ENCODE assay signal across 16 cellular contexts in the genomic region with DNA sequence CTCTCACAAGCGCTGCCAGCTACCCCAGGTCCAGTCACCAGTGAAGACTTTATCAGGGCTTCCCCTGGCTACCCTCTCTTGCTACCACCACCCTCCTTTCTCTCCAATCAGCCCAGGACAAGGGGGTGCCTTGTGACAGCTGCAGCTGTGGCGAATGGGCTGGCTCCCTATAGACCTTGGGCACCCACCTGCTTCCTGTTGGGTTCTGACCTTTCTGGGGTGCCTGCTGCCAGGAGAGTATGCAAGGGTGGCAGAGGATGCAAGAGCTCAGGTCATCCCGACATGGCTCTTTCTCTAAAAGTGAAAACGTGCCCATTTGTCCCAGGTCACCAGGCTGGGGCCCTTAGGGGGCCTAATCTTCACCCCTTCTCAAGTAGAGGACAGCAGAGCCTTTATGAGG. TPM values are rescaled to one million over a fixed set of nuclear protein-coding genes. Genes with fewer than 3 reads are reported as not detected.
DNase-seq lines count a peak whose midpoint lies in the region; ATAC-seq, FAIRE-seq and TF ChIP-seq lines count a peak whose summit lies in the region.
"Had no signal": no experiment of that assay in that cellular context is flagged by ENCODE, and none has a peak within 500 bp of the region (broad histone marks: within the 10 kb centered on the region; RNA-seq: fewer than 3 reads in every experiment).

No MANE protein-coding gene starts in this region.

- FAIRE-seq in H1 (lab: Jason Lieb, UNC) (no peak), GM12891 (lab: Jason Lieb, UNC) (no peak)
- FAIRE-seq: H54 had no signal

- H3K4me3 ChIP-seq in HUES6 (ENCODE audit: low read depth, low read length) (no peak overlapping the region), H1 (ENCODE audit: extremely low read depth in 1 of 4, insufficient read depth in 2 of 4, low read depth in 3 of 4, low read length in 4 of 4) (no peak overlapping the region; a peak in 1 of 8 replicates), spleen (no peak overlapping the region), heart left ventricle (no peak overlapping the region)
- H3K4me3 ChIP-seq: PC-9 had no signal

- H3K23me2 ChIP-seq in H1 (ENCODE audit: low read depth, low read length): no peaks in the 10 kb centered on the region
- H3K23me2 ChIP-seq in H9 (ENCODE audit: insufficient read length, low read depth, low read length, poor library complexity, severe bottlenecking): no peaks in the 10 kb centered on the region

- H3K36me3 Mint-ChIP-seq in naive B cell: no peaks in the 10 kb centered on the region
- no peaks in the 10 kb centered on the region for H3K36me3 Mint-ChIP-seq in H9 (ENCODE audit: insufficient read depth in 1 of 3, low read depth in 3 of 3)

- H3K4me1 Mint-ChIP-seq in naive B cell (peaks cover 47 to 57% (median 48%) of the 10 kb centered on the region in 3 donors), H9 (peaks cover 70 to 73% of the 10 kb centered on the region in 2 experiments)

- peak overlapping the region; percentile 26 for H3K9ac ChIP-seq in HUES6 (ENCODE audit: low read length)
- no peak overlapping the region for H3K9ac ChIP-seq in H1 (replicated peaks in 1 of 4; ENCODE audit: extremely low read depth in 1 of 4, low read depth in 3 of 4, low read length in 3 of 4)
- H3K9ac ChIP-seq in H9 (ENCODE audit: extremely low read depth, insufficient read length, low read length): no peak overlapping the region

- H3K27me3 Mint-ChIP-seq in naive B cell (peaks cover 0 to 5% (median 0%) of the 10 kb centered on the region in 3 donors), H9 (ENCODE audit: low read depth) (peaks cover 30% of the 10 kb centered on the region)

- H3K27me3 ChIP-seq in HUES6 (ENCODE audit: control insufficient read depth, insufficient read depth, low read length) (peaks cover 20% of the 10 kb centered on the region), H1 (replicated peaks in 1 of 4; ENCODE audit: control insufficient read depth in 3 of 4, extremely low read depth in 1 of 4, insufficient read depth in 3 of 4, low read length in 3 of 4) (no peaks in the 10 kb centered on the region; a peak in 1 of 7 replicates), spleen (replicated peaks in 1 of 7) (peaks cover 0 to 27% (median 0%) of the 10 kb centered on the region in 7 donors), heart left ventricle (peaks cover 0 to 25% (median 5%) of the 10 kb centered on the region in 9 donors), H9 (ENCODE audit: insufficient read depth, low read length) (no peaks in the 10 kb centered on the region)

- peak overlapping the region; percentile 59 for H3K4ac ChIP-seq in H1 (replicated peaks; ENCODE audit: insufficient read length, low read depth, low read length)
- no peak overlapping the region for H3K4ac ChIP-seq in H9 (ENCODE audit: low read depth, low read length)

- H3K79me1 ChIP-seq in H1 (ENCODE audit: low read depth, low read length) (no peaks in the 10 kb centered on the region), H9 (ENCODE audit: insufficient read depth, low read depth, low read length, poor library complexity, severe bottlenecking) (no peaks in the 10 kb centered on the region)

- peak overlapping the region; percentile 63; the same call in 1 of the 2 replicates for H3K18ac ChIP-seq in H1 (ENCODE audit: extremely low read depth, low read length)
- no peak overlapping the region for H3K18ac ChIP-seq in H9 (ENCODE audit: insufficient read length, low read depth, low read length)

- peak overlapping the region; percentile 77 to 97 (median 84) for H3K27ac Mint-ChIP-seq in naive B cell
- peak overlapping the region in 1 of 3 experiments; percentile 79; a peak in 2 of 7 replicates for H3K27ac Mint-ChIP-seq in H9

- H2BK5ac ChIP-seq in H1 (ENCODE audit: low read depth, low read length) (peak overlapping the region; percentile 98), H9 (ENCODE audit: insufficient read length, low read length) (no peak overlapping the region)

- H4K5ac ChIP-seq in H1 (ENCODE audit: insufficient read length, low read depth, low read length) (no peak overlapping the region), H9 (ENCODE audit: insufficient read length, low read depth, low read length) (no peak overlapping the region)

- peak overlapping the region; percentile 64; the same call in 1 of the 2 replicates for H2BK20ac ChIP-seq in H1 (ENCODE audit: low read length)
- no peak overlapping the region for H2BK20ac ChIP-seq in H9 (ENCODE audit: low read depth, low read length, poor library complexity, severe bottlenecking)

- H3K14ac ChIP-seq in H1 (ENCODE audit: insufficient read length) (no peak overlapping the region), H9 (ENCODE audit: insufficient read depth, low read length) (no peak overlapping the region)

- H3K4me2 ChIP-seq in H1 (ENCODE audit: insufficient read depth in 1 of 2, low read depth in 2 of 2, low read length in 2 of 2) (peak overlapping the region; percentile 47 to 66; a peak in 3 of 4 replicates), H9 (ENCODE audit: insufficient read depth, insufficient read length, low read length) (no peak overlapping the region)
- H3K4me2 ChIP-seq: PC-9 had no signal

- H3K79me2 ChIP-seq in H1 (ENCODE audit: control insufficient read depth in 1 of 2, insufficient read depth in 2 of 2, low read length in 2 of 2): no peaks in the 10 kb centered on the region
- no peaks in the 10 kb centered on the region for H3K79me2 ChIP-seq in H9 (ENCODE audit: insufficient read depth, low read length)

- H2AK5ac ChIP-seq in H1 (ENCODE audit: low read depth, low read length) (no peak overlapping the region), H9 (ENCODE audit: insufficient read length, low read length) (no peak overlapping the region)

- H2BK120ac ChIP-seq in H1 (replicated peaks; ENCODE audit: low read depth, low read length) (peak overlapping the region; percentile 18), H9 (ENCODE audit: low read depth, low read length, poor library complexity, severe bottlenecking) (no peak overlapping the region)

- H3K23ac ChIP-seq in H1 (ENCODE audit: insufficient read length) (no peak overlapping the region), H9 (ENCODE audit: insufficient read length, low read depth, low read length) (no peak overlapping the region)

- H3K56ac ChIP-seq in H1 (replicated peaks; ENCODE audit: insufficient read length, low read depth, low read length): no peak overlapping the region
- H3K56ac ChIP-seq in H9 (ENCODE audit: insufficient read length, low read depth, low read length): no peak overlapping the region

- H2AFZ ChIP-seq in H1 (ENCODE audit: low read length) (no peak overlapping the region), H9 (ENCODE audit: low read length) (no peak overlapping the region)
- H2AFZ ChIP-seq: PC-9 had no signal

- no peaks in the 10 kb centered on the region for H3K9me3 Mint-ChIP-seq in naive B cell
- no peaks in the 10 kb centered on the region for H3K9me3 Mint-ChIP-seq in H9

- peak overlapping the region in 6 of 8 donors; percentile 3 to 85 (median 70) for H3K4me3 Mint-ChIP-seq in naive B cell
- no peak overlapping the region; a peak in 1 of 5 replicates for H3K4me3 Mint-ChIP-seq in H9

- no peak overlapping the region for H3T11ph ChIP-seq in H9 (ENCODE audit: low read length)

- H4K8ac ChIP-seq in H1 (ENCODE audit: extremely low read depth, insufficient read depth, low read length): no peak overlapping the region
- H4K8ac ChIP-seq in H9 (replicated peaks; ENCODE audit: insufficient read length, low read depth, low read length): no peak overlapping the region

- DNase-seq in H1 (ENCODE audit: low read depth in 1 of 2, low spot score in 2 of 2): no peak
- DNase-seq in naive B cell: peak; percentile 46
- DNase-seq in spleen: peak; percentile 77
- no peak for DNase-seq in heart left ventricle
- DNase-seq in H9: no peak
- no peak for DNase-seq in GM12891 (ENCODE audit: insufficient read length, low spot score)
- DNase-seq: COR-L47, DMS153, NCI-H1930, NCI-H748 treated with DMSO at 0.1 percent for 48 hours, PC-9 had no signal

- H3K4me1 ChIP-seq in HUES6 (ENCODE audit: control insufficient read depth, insufficient read depth, low read length) (peaks cover 67% of the 10 kb centered on the region), H1 (replicated peaks in 1 of 4; ENCODE audit: control insufficient read depth in 3 of 4, insufficient read depth in 4 of 4, low read length in 3 of 4) (peaks cover 21 to 40% (median 27%) of the 10 kb centered on the region in 4 experiments), spleen (peaks cover 0 to 44% (median 26%) of the 10 kb centered on the region in 6 donors), heart left ventricle (peaks cover 0 to 8% (median 0%) of the 10 kb centered on the region in 12 donors), H9 (ENCODE audit: insufficient read depth, low read length) (peaks cover 6% of the 10 kb centered on the region; the same call in 1 of the 2 replicates)

- H3K27ac ChIP-seq in HUES6 (ENCODE audit: low read depth, low read length) (no peak overlapping the region), H1 (ENCODE audit: low read depth, low read length) (no peak overlapping the region), spleen (peak overlapping the region in 1 of 8 donors; percentile 72), heart left ventricle (no peak overlapping the region), H9 (ENCODE audit: insufficient read length, low read depth, low read length) (no peak overlapping the region)
- H3K27ac ChIP-seq: PC-9 had no signal

- H2BK12ac ChIP-seq in H1 (ENCODE audit: low read depth, low read length): peak overlapping the region; percentile 65; the same call in 1 of the 2 replicates
- no peak overlapping the region for H2BK12ac ChIP-seq in H9 (ENCODE audit: insufficient read length, low read depth, low read length)

- no peak for TF ChIP-seq RAD21 in H1 (IDR thresholded peaks at IDR 0.05 in 1 of 2, conservative IDR thresholded peaks at IDR 0.05 in 1 of 2; ENCODE audit: low read depth in 2 of 2, low read length in 2 of 2)

- 73% methylated on average over 4 of the region's 4 CpGs; no CpG with 5 or more reads in 1 of the 2 experiments for WGBS in H1 (ENCODE audit: extremely low coverage in 1 of 2, insufficient coverage in 1 of 2, insufficient read length in 1 of 2, insufficient replicate concordance in 2 of 2, low coverage in 1 of 2, low lambda C conversion rate in 2 of 2, missing lambda C conversion rate in 1 of 2), 2 experiments
- WGBS in spleen, 5 donors: 50 to 71% (median 55%) methylated on average over 3 to 4 of the region's 4 CpGs
- 75 to 87% (median 81%) methylated on average over 4 of the region's 4 CpGs for WGBS in heart left ventricle, 4 donors
- no CpG with 5 or more reads among the region's 4 CpGs for WGBS in H9 (ENCODE audit: extremely low coverage, insufficient read length, low lambda C conversion rate)

- TF ChIP-seq EP300 in H1 (IDR thresholded peaks at IDR 0.05; ENCODE audit: borderline replicate concordance in 1 of 2, low read depth in 2 of 2, low read length in 2 of 2): no peak

- intact Hi-C loops in spleen (cut with DNase I; ENCODE audit: low total_unique reads): loop anchor here (5.0 kb wide), 1 partner anchor 137 kb away; no protein-coding TSS in a partner anchor
- intact Hi-C loops in heart left ventricle (cut with DNase I): loop anchor here in 5 of 10 donors (5.0 to 10.0 kb wide), 6 partner anchors 82 to 172 kb away; no protein-coding TSS in a partner anchor

- POLR2A ChIA-PET in H1 (lab: Charles Lee; ENCODE audit: partially characterized antibody): interaction anchor here (0.7 to 1.8 kb wide), 6 partner anchors 18 to 174 kb away, joined by 3 to 6 read pairs (median 3); a partner anchor contains a TSS

- TF ChIP-seq POLR2A in H1 (IDR thresholded peaks at IDR 0.05; ENCODE audit: control extremely low read depth in 1 of 2, low read depth in 2 of 2, low read length in 2 of 2): no peak
- no peak for TF ChIP-seq POLR2A in spleen (IDR thresholded peaks at IDR 0.05)
- no peak for TF ChIP-seq POLR2A in heart left ventricle (IDR thresholded peaks at IDR 0.05)
- TF ChIP-seq POLR2A in GM12891 (IDR thresholded peaks at IDR 0.05; ENCODE audit: low read depth, low read length): no peak

- H4K91ac ChIP-seq in H1 (replicated peaks; ENCODE audit: insufficient read length, low read length) (peak overlapping the region; percentile 91), H9 (ENCODE audit: insufficient read length, low read depth, low read length) (no peak overlapping the region)

- H3K9me3 ChIP-seq in HUES6 (ENCODE audit: control insufficient read depth, insufficient read depth, low read depth, low read length) (no peaks in the 10 kb centered on the region), H1 (ENCODE audit: insufficient read depth in 2 of 2, low read depth in 1 of 2, low read length in 1 of 2) (no peaks in the 10 kb centered on the region), spleen (no peaks in the 10 kb centered on the region), heart left ventricle (no peaks in the 10 kb centered on the region), H9 (ENCODE audit: control insufficient read depth, low read depth, low read length) (no peaks in the 10 kb centered on the region)

- H2BK15ac ChIP-seq in H1 (ENCODE audit: low read length) (peak overlapping the region; percentile 51; the same call in 1 of the 2 replicates), H9 (ENCODE audit: low read depth, low read length) (no peak overlapping the region)

- CTCF ChIA-PET in H1 (lab: Charles Lee; ENCODE audit: partially characterized antibody): interaction anchor here (0.6 to 67.1 kb wide), 22 partner anchors 14 to 308 kb away, joined by 3 to 2424 read pairs (median 4); a partner anchor contains a TSS

- TF ChIP-seq CTCF in H1 (IDR thresholded peaks at IDR 0.05; ENCODE audit: control extremely low read depth in 1 of 3, insufficient read depth in 1 of 3, low read depth in 1 of 3, low read length in 3 of 3) (no peak), spleen (IDR thresholded peaks at IDR 0.05 in 8 of 11, conservative IDR thresholded peaks at IDR 0.05 in 3 of 11) (no peak), heart left ventricle (IDR thresholded peaks at IDR 0.05) (no peak), H9 (conservative IDR thresholded peaks at IDR 0.05) (no peak)

- H3K36me3 ChIP-seq in HUES6 (ENCODE audit: control insufficient read depth, insufficient read depth, low read length): no peaks in the 10 kb centered on the region
- no peaks in the 10 kb centered on the region for H3K36me3 ChIP-seq in H1 (ENCODE audit: control insufficient read depth in 2 of 4, insufficient read depth in 4 of 4, low read length in 3 of 4)
- H3K36me3 ChIP-seq in spleen: no peaks in the 10 kb centered on the region
- no peaks in the 10 kb centered on the region for H3K36me3 ChIP-seq in heart left ventricle

- H4K20me1 ChIP-seq in H1 (replicated peaks in 1 of 2; ENCODE audit: control insufficient read depth in 1 of 2, insufficient read depth in 2 of 2, low read length in 2 of 2): no peaks in the 10 kb centered on the region
- H4K20me1 ChIP-seq in H9 (ENCODE audit: control insufficient read depth, insufficient read depth, insufficient read length): no peaks in the 10 kb centered on the region

- ATAC-seq in naive B cell (ENCODE audit: low read depth in 2 of 2) (peak; percentile 37 to 54), heart left ventricle (no peak), GM21390 (IDR thresholded peaks at IDR 0.05; ENCODE audit: unreplicated experiment) (no peak)

RNA-seq across cellular contexts. Expression of a gene that starts 6.6 kb away (rescaled TPM):
- 2.5 and 3.4 TPM in 2 replicates for total RNA-seq in H1 (2021; fragmentation: NEBNext Ultra II Directional; extraction: Animal tissue kit (Norgen Biotek cat#: 25700))
- polyA plus RNA-seq in H1 (2011; rRNA removed) (1.9 and 2.5 TPM in 2 replicates), naive B cell (ENCODE audit: low read depth in 6 of 6) (1 to 10 TPM in 1 of 6 donors, under 1 TPM in 4, not detected in 1; 0.26 to 1.3 (median 0.77) TPM), spleen (under 1 TPM; 0.26 to 0.48 (median 0.39) TPM), heart left ventricle (under 1 TPM in 1 of 2 donors, not detected in 1; 0.30 TPM)
- polyA plus RNA-seq in H1 (2011; cell fraction: cytosol; rRNA removed): 2.4 TPM
- 2.4 TPM for polyA plus RNA-seq in H1 (2011; cell fraction: nucleus; rRNA removed)
- 0.83 to 2.1 TPM (median 1.5 TPM) in 4 replicates for polyA plus RNA-seq in H1 (2012, experiment 1 of 2)
- 1.4 TPM for polyA plus RNA-seq in H1 (2012, experiment 2 of 2)
- polyA plus RNA-seq in H1 (2013, experiment 1 of 2): 3.5 TPM
- 3.8 TPM for polyA plus RNA-seq in H1 (2013, experiment 2 of 2)
- 2.5 and 4.2 TPM in 2 replicates for polyA minus RNA-seq in H1 (2011; rRNA and poly(A)+ RNA removed)
- 1.4 TPM for polyA minus RNA-seq in H1 (2011; cell fraction: cytosol; rRNA and poly(A)+ RNA removed)
- polyA minus RNA-seq in H1 (2011; cell fraction: nucleus; rRNA and poly(A)+ RNA removed): 1.00 TPM
- total RNA-seq in spleen (1 to 10 TPM in 1 of 7 donors, under 1 TPM in 3, not detected in 3; 0.17 to 2.8 (median 0.62) TPM), heart left ventricle (under 1 TPM in 2 of 9 donors, not detected in 7; 0.14 to 0.18 TPM), H9 (2021) (0.96 and 1.0 TPM in 2 replicates)
- polyA plus RNA-seq in GM12891 (2012; ENCODE audit: low read depth, missing spikeins): not detected
- total RNA-seq: A673, HT1080, PC-9 had no signal

RNA-seq across cellular contexts. Expression of a gene that starts 28.6 kb away (rescaled TPM):
- 12.7 and 12.9 TPM in 2 replicates for total RNA-seq in H1 (2021; fragmentation: NEBNext Ultra II Directional; extraction: Animal tissue kit (Norgen Biotek cat#: 25700))
- polyA plus RNA-seq in H1 (2011; rRNA removed): 9.4 and 14.5 TPM in 2 replicates
- 8.0 TPM for polyA plus RNA-seq in H1 (2011; cell fraction: cytosol; rRNA removed)
- polyA plus RNA-seq in H1 (2011; cell fraction: nucleus; rRNA removed): 13.3 TPM
- 13.2 to 13.7 TPM (median 13.5 TPM) in 4 replicates for polyA plus RNA-seq in H1 (2012, experiment 1 of 2)
- polyA plus RNA-seq in H1 (2012, experiment 2 of 2): 12.2 TPM
- polyA plus RNA-seq in H1 (2013, experiment 1 of 2): 5.4 TPM
- 5.1 TPM for polyA plus RNA-seq in H1 (2013, experiment 2 of 2)
- 12.4 and 13.8 TPM in 2 replicates for polyA minus RNA-seq in H1 (2011; rRNA and poly(A)+ RNA removed)
- 15.0 TPM for polyA minus RNA-seq in H1 (2011; cell fraction: cytosol; rRNA and poly(A)+ RNA removed)
- 13.2 TPM for polyA minus RNA-seq in H1 (2011; cell fraction: nucleus; rRNA and poly(A)+ RNA removed)
- polyA plus RNA-seq in naive B cell (ENCODE audit: low read depth in 6 of 6): 100 to 1,000 TPM; 103 to 166 (median 113) TPM
- 10 to 100 TPM in 6 of 7 donors, 1 to 10 TPM in 1; 9.3 to 32.7 (median 20.0) TPM for total RNA-seq in spleen
- 1 to 10 TPM; 5.7 to 6.6 (median 5.8) TPM for polyA plus RNA-seq in spleen
- total RNA-seq in heart left ventricle: 1 to 10 TPM in 3 of 9 donors, under 1 TPM in 6; 0.25 to 2.6 (median 0.82) TPM
- polyA plus RNA-seq in heart left ventricle: under 1 TPM; 0.46 to 0.50 TPM
- total RNA-seq in H9 (2021): 15.4 and 15.5 TPM in 2 replicates
- 0.12 TPM for polyA plus RNA-seq in GM12891 (2012; ENCODE audit: low read depth, missing spikeins)

Comparison
In these comparisons a context has a peak if more than half of its experiments do, and no peak if none do; other contexts are left out.
1. DNase-seq: peak in naive B cell (single experiment) and spleen (single experiment); none in H1 (0 of 2), heart left ventricle (0 of 5), H9 (single experiment) and GM12891 (single experiment).
2. ATAC-seq: peak in naive B cell (2 of 2); none in heart left ventricle (0 of 4) and GM21390 (single experiment).
3. H3K4me3 Mint-ChIP-seq: peak in naive B cell (6 of 8); none in H9 (0 of 2).